In genomic region chr1:2228684-2229031, GRCh38 we compare ENCODE assay signal across 8 cellular contexts. TPM values are rescaled to one million over a fixed set of nuclear protein-coding genes. Genes with fewer than 3 reads are reported as not detected.
DNase-seq lines count a peak whose midpoint lies in the region; ATAC-seq and TF ChIP-seq lines count a peak whose summit lies in the region.

No MANE protein-coding gene starts in this region.

- CTCF ChIA-PET in SK-N-SH (lab: Yijun Ruan, JAX) = interaction anchor here (0.8 to 9.4 kb wide), 11 partner anchors 11 to 154 kb away, joined by 3 to 47 read pairs (median 4); partner anchors contain the start of gene FAAP20

- TF ChIP-seq CTCF in SK-N-SH (IDR thresholded peaks at IDR 0.05) (no peak), WERI-Rb-1 (IDR thresholded peaks at IDR 0.05; ENCODE audit: low read depth, low read length) (no peak), foreskin fibroblast (IDR thresholded peaks at IDR 0.05; ENCODE audit: low read depth, low read length) (no peak)

- H3K9me3 ChIP-seq in SK-N-SH = no peaks in the 10 kb centered on the region
- no peaks in the 10 kb centered on the region for H3K9me3 ChIP-seq in WERI-Rb-1 (ENCODE audit: severe bottlenecking)

- WGBS in SK-N-SH (ENCODE audit: low lambda C conversion rate) = no CpG with 5 or more reads among the region's 53 CpGs

- H3K27me3 ChIP-seq in SK-N-SH (ENCODE audit: insufficient read depth) (no peaks in the 10 kb centered on the region), WERI-Rb-1 (ENCODE audit: insufficient read depth, low read depth, severe bottlenecking) (no peaks in the 10 kb centered on the region), rectal smooth muscle tissue (ENCODE audit: control insufficient read depth, insufficient read depth, low read length) (no peaks in the 10 kb centered on the region)

- no peaks in the 10 kb centered on the region for H3K9me2 ChIP-seq in SK-N-SH

- TF ChIP-seq EP300 in SK-N-SH (IDR thresholded peaks at IDR 0.05; ENCODE audit: borderline replicate concordance in 1 of 2, low read depth in 1 of 2, low read length in 1 of 2) = no peak

- peaks cover 0 to 48% of the 10 kb centered on the region in 2 experiments; a peak in 2 of 4 replicates for H3K4me1 ChIP-seq in SK-N-SH (ENCODE audit: control insufficient read depth in 1 of 2, insufficient read depth in 2 of 2, low read depth in 1 of 2, low read length in 1 of 2)
- peaks cover 15% of the 10 kb centered on the region for H3K4me1 ChIP-seq in rectal smooth muscle tissue (ENCODE audit: control insufficient read depth, insufficient read depth, low read length)

- POLR2A ChIA-PET in SK-N-SH (lab: Yijun Ruan, JAX) = interaction anchor here (0.7 to 1.7 kb wide), 4 partner anchors 13 to 163 kb away, joined by 3 to 4 read pairs (median 4); partner anchors contain the start of genes MORN1 and RER1

- TF ChIP-seq RAD21 in SK-N-SH (IDR thresholded peaks at IDR 0.05; ENCODE audit: low read length) = no peak

- H3K36me3 ChIP-seq in SK-N-SH (replicated peaks in 1 of 2; ENCODE audit: control insufficient read depth in 1 of 2, insufficient read depth in 2 of 2, low read length in 1 of 2) (no peaks in the 10 kb centered on the region), WERI-Rb-1 (peaks cover 32% of the 10 kb centered on the region), rectal smooth muscle tissue (ENCODE audit: control insufficient read depth, insufficient read depth, low read length) (no peaks in the 10 kb centered on the region)

- H3K79me2 ChIP-seq in SK-N-SH (ENCODE audit: insufficient read depth) = peaks cover 54% of the 10 kb centered on the region

- H3K4me2 ChIP-seq in SK-N-SH = peak overlapping the region; percentile 96; the same call in 1 of the 2 replicates

- no peaks in the 10 kb centered on the region for H3F3A ChIP-seq in SK-N-SH (replicated peaks; ENCODE audit: insufficient read depth)

- H3K27ac ChIP-seq in SK-N-SH (ENCODE audit: low read depth in 2 of 2, low read length in 1 of 2) (peak overlapping the region in 1 of 2 experiments; percentile 56; a peak in 3 of 4 replicates), WERI-Rb-1 (peak overlapping the region; percentile 32), rectal smooth muscle tissue (ENCODE audit: low read depth, low read length) (peak overlapping the region; percentile 68)

- peak overlapping the region; percentile 65 to 71 for H3K4me3 ChIP-seq in SK-N-SH (ENCODE audit: low read depth in 2 of 2, low read length in 1 of 2)
- peak overlapping the region; percentile 63 for H3K4me3 ChIP-seq in WERI-Rb-1 (ENCODE audit: low read depth, low read length)
- peak overlapping the region; percentile 85 for H3K4me3 ChIP-seq in foreskin fibroblast (ENCODE audit: low read depth in 1 of 2, low read length in 2 of 2)
- peak overlapping the region; percentile 95 for H3K4me3 ChIP-seq in rectal smooth muscle tissue (ENCODE audit: low read length)

- H2AFZ ChIP-seq in SK-N-SH (ENCODE audit: low read depth) = no peak overlapping the region

- ATAC-seq in SK-N-SH treated with all-trans-retinoic acid at 6 μM for 48 hours (no peak), HG03520 (IDR thresholded peaks at IDR 0.05; ENCODE audit: unreplicated experiment) (no peak), GM18502 (IDR thresholded peaks at IDR 0.05; ENCODE audit: poor library complexity, unreplicated experiment) (no peak)

- H4K20me1 ChIP-seq in SK-N-SH (ENCODE audit: insufficient read depth) = peaks cover 49% of the 10 kb centered on the region

- H3K9ac ChIP-seq in SK-N-SH (no peak overlapping the region; the same call in 1 of the 2 replicates), rectal smooth muscle tissue (ENCODE audit: low read length) (no peak overlapping the region)

- DNase-seq in SK-N-SH (no peak), WERI-Rb-1 (no peak), foreskin fibroblast (peak in 1 of 2 donors; percentile 53), ureter (ENCODE audit: low spot score) (no peak)

TF ChIP-seq in SK-N-SH, 30 proteins besides CTCF, POLR2A, EP300 and RAD21 (continues in another document):
- TF ChIP-seq FOXJ3 (CRISPR knock-in tag; IDR thresholded peaks at IDR 0.05) (no peak), ZBTB33 (IDR thresholded peaks at IDR 0.05; ENCODE audit: borderline replicate concordance, low read depth) (no peak), TAF1 (IDR thresholded peaks at IDR 0.05; ENCODE audit: borderline replicate concordance, low read depth, low read length) (no peak), POLR2AphosphoS5 (IDR thresholded peaks at IDR 0.05; ENCODE audit: low read depth, low read length) (no peak), JUND (IDR thresholded peaks at IDR 0.05) (no peak), GATA2 (CRISPR knock-in tag; IDR thresholded peaks at IDR 0.05) (no peak)

TF ChIP-seq in SK-N-SH treated with all-trans-retinoic acid at 6 μM for 48 hours, 23 proteins besides CTCF, POLR2A, EP300 and RAD21:
- TF ChIP-seq TSHZ2 (CRISPR knock-in tag; IDR thresholded peaks at IDR 0.05) (no peak), CSRNP3 (CRISPR knock-in tag; IDR thresholded peaks at IDR 0.05) (no peak), CSDC2 (CRISPR knock-in tag; IDR thresholded peaks at IDR 0.05) (no peak), ZNF70 (CRISPR knock-in tag; IDR thresholded peaks at IDR 0.05) (no peak), OSR1 (CRISPR knock-in tag; IDR thresholded peaks at IDR 0.05) (no peak), ZFP3 (CRISPR knock-in tag; IDR thresholded peaks at IDR 0.05) (no peak), CREB5 (CRISPR knock-in tag; IDR thresholded peaks at IDR 0.05; ENCODE audit: low read depth) (no peak), TOX (CRISPR knock-in tag; IDR thresholded peaks at IDR 0.05; ENCODE audit: borderline replicate concordance) (no peak), ARNTL (CRISPR knock-in tag; IDR thresholded peaks at IDR 0.05; ENCODE audit: borderline replicate concordance, low read depth) (no peak), ISL1 (CRISPR knock-in tag; IDR thresholded peaks at IDR 0.05) (no peak), TCF4 (CRISPR knock-in tag; IDR thresholded peaks at IDR 0.05; ENCODE audit: borderline replicate concordance) (no peak), BACH2 (CRISPR knock-in tag; IDR thresholded peaks at IDR 0.05; ENCODE audit: borderline replicate concordance) (no peak)

RNA-seq across cellular contexts. Expression of gene SKI, which starts 0.5 kb away (rescaled TPM):
- 3.5 and 7.2 TPM in 2 replicates for polyA plus RNA-seq in SK-N-SH (2012; rRNA removed)
- 7.1 and 8.9 TPM in 2 replicates for polyA plus RNA-seq in SK-N-SH (2012; cell fraction: cytosol; rRNA removed)
- polyA plus RNA-seq in SK-N-SH (2012; cell fraction: nucleus; rRNA removed) = 14.0 and 14.8 TPM in 2 replicates
- total RNA-seq in ureter = 77.5 TPM

RNA-seq across cellular contexts. Expression of gene FAAP20, which starts 34.1 kb away (rescaled TPM):
- 35.6 and 58.3 TPM in 2 replicates for polyA plus RNA-seq in SK-N-SH (2012; rRNA removed)
- 26.9 and 34.4 TPM in 2 replicates for polyA plus RNA-seq in SK-N-SH (2012; cell fraction: cytosol; rRNA removed)
- 75.0 and 112 TPM in 2 replicates for polyA plus RNA-seq in SK-N-SH (2012; cell fraction: nucleus; rRNA removed)
- 52.3 TPM for total RNA-seq in ureter
